Comparison of ENCODE assay signal across 1 cellular context in the genomic region with DNA sequence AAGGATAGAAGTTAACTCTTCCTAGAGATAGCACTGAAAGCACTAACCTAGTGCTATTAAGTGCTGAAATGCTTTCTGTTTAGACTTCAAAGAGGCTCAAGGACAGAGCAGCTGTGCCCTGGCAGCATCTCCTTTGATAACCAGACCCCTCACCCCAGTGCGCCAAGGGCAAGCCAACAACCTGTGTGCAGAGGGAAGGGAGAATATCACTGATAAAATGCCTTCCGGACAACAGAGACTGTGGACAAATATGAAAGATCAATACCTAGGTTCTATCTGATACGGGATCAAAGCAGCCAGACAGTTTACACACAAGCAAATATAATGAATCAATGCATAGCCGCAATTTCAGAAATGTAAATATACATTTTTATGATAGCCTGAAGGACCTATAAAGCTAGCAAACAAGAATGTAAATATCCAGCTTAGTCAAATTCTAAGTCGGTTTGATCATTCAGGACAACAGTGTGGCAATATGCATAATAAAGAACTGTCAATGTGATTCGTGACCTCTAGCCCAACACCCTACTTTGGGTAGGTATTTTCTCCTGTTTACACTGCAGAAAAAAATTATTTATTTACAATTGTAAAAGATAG.
TF ChIP-seq lines count a peak whose summit lies in the region.

No MANE protein-coding gene starts in this region.

TF ChIP-seq in HepG2, 621 proteins besides CTCF, POLR2A, EP300 and RAD21 (continued from another document and continues in another):
- TF ChIP-seq, protein P1, sequence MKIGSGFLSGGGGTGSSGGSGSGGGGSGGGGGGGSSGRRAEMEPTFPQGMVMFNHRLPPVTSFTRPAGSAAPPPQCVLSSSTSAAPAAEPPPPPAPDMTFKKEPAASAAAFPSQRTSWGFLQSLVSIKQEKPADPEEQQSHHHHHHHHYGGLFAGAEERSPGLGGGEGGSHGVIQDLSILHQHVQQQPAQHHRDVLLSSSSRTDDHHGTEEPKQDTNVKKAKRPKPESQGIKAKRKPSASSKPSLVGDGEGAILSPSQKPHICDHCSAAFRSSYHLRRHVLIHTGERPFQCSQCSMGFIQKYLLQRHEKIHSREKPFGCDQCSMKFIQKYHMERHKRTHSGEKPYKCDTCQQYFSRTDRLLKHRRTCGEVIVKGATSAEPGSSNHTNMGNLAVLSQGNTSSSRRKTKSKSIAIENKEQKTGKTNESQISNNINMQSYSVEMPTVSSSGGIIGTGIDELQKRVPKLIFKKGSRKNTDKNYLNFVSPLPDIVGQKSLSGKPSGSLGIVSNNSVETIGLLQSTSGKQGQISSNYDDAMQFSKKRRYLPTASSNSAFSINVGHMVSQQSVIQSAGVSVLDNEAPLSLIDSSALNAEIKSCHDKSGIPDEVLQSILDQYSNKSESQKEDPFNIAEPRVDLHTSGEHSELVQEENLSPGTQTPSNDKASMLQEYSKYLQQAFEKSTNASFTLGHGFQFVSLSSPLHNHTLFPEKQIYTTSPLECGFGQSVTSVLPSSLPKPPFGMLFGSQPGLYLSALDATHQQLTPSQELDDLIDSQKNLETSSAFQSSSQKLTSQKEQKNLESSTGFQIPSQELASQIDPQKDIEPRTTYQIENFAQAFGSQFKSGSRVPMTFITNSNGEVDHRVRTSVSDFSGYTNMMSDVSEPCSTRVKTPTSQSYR (CRISPR knock-in tag; IDR thresholded peaks at IDR 0.05; ENCODE audit: borderline replicate concordance) = peak; percentile 98
- TF ChIP-seq FOSL1 (CRISPR knock-in tag; IDR thresholded peaks at IDR 0.05; ENCODE audit: borderline replicate concordance) (peak; percentile 80; the same call in 1 of the 2 replicates), ZNF205 (CRISPR knock-in tag; IDR thresholded peaks at IDR 0.05) (peak; percentile 92), CENPT (CRISPR knock-in tag; IDR thresholded peaks at IDR 0.05; ENCODE audit: low read depth) (no peak), KLF16 (CRISPR knock-in tag; IDR thresholded peaks at IDR 0.05) (peak in 1 of 2 experiments; percentile 99; a peak in 2 of 4 replicates), DZIP1 (CRISPR knock-in tag; IDR thresholded peaks at IDR 0.05) (no peak), FLYWCH1 (CRISPR knock-in tag; IDR thresholded peaks at IDR 0.05) (no peak), LRRFIP1 (CRISPR knock-in tag; conservative IDR thresholded peaks at IDR 0.05) (no peak; the same call in 1 of the 2 replicates), ZFP82 (CRISPR knock-in tag; IDR thresholded peaks at IDR 0.05; ENCODE audit: borderline replicate concordance) (peak; percentile 93), ZNF329 (CRISPR knock-in tag; IDR thresholded peaks at IDR 0.05; ENCODE audit: low read depth) (no peak; the same call in 1 of the 2 replicates), ZBTB42 (CRISPR knock-in tag; IDR thresholded peaks at IDR 0.05) (peak; percentile 26; the same call in 1 of the 2 replicates), ZNF543 (CRISPR knock-in tag; IDR thresholded peaks at IDR 0.05) (peak; percentile 64), ATRX (CRISPR knock-in tag; IDR thresholded peaks at IDR 0.05; ENCODE audit: borderline replicate concordance) (no peak), MXI1 (IDR thresholded peaks at IDR 0.05; ENCODE audit: borderline replicate concordance, low read depth, low read length) (peak; percentile 8; the same call in 2 of the 3 replicates), PLRG1 (conservative IDR thresholded peaks at IDR 0.05) (no peak), SKI (IDR thresholded peaks at IDR 0.05; ENCODE audit: partially characterized antibody) (peak; percentile 100), ZNF460 (CRISPR knock-in tag; IDR thresholded peaks at IDR 0.05; ENCODE audit: borderline replicate concordance) (peak; percentile 76; the same call in 1 of the 2 replicates), PCBP1 (IDR thresholded peaks at IDR 0.05; ENCODE audit: borderline replicate concordance, low read depth, low read length) (no peak), MTF2 (CRISPR knock-in tag; IDR thresholded peaks at IDR 0.05; ENCODE audit: borderline replicate concordance) (no peak), SMAD1 (CRISPR knock-in tag; IDR thresholded peaks at IDR 0.05; ENCODE audit: borderline replicate concordance, low read depth) (0 out of 2 replicates have a peak, but pooled peaks have one; percentile 69), ZNF616 (CRISPR knock-in tag; IDR thresholded peaks at IDR 0.05; ENCODE audit: low read depth) (no peak), ZBTB46 (CRISPR knock-in tag; IDR thresholded peaks at IDR 0.05; ENCODE audit: borderline replicate concordance) (no peak), PHF8 (CRISPR knock-in tag; IDR thresholded peaks at IDR 0.05) (no peak), ZNF615 (CRISPR knock-in tag; IDR thresholded peaks at IDR 0.05; ENCODE audit: borderline replicate concordance) (peak; percentile 35; the same call in 1 of the 2 replicates), CHCHD3 (CRISPR knock-in tag; IDR thresholded peaks at IDR 0.05) (no peak)
- TF ChIP-seq, protein P2, sequence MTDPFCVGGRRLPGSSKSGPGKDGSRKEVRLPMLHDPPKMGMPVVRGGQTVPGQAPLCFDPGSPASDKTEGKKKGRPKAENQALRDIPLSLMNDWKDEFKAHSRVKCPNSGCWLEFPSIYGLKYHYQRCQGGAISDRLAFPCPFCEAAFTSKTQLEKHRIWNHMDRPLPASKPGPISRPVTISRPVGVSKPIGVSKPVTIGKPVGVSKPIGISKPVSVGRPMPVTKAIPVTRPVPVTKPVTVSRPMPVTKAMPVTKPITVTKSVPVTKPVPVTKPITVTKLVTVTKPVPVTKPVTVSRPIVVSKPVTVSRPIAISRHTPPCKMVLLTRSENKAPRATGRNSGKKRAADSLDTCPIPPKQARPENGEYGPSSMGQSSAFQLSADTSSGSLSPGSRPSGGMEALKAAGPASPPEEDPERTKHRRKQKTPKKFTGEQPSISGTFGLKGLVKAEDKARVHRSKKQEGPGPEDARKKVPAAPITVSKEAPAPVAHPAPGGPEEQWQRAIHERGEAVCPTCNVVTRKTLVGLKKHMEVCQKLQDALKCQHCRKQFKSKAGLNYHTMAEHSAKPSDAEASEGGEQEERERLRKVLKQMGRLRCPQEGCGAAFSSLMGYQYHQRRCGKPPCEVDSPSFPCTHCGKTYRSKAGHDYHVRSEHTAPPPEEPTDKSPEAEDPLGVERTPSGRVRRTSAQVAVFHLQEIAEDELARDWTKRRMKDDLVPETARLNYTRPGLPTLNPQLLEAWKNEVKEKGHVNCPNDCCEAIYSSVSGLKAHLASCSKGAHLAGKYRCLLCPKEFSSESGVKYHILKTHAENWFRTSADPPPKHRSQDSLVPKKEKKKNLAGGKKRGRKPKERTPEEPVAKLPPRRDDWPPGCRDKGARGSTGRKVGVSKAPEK (CRISPR knock-in tag; IDR thresholded peaks at IDR 0.05; ENCODE audit: borderline replicate concordance) = peak; percentile 93; the same call in 1 of the 2 replicates
- TF ChIP-seq, protein P3, sequence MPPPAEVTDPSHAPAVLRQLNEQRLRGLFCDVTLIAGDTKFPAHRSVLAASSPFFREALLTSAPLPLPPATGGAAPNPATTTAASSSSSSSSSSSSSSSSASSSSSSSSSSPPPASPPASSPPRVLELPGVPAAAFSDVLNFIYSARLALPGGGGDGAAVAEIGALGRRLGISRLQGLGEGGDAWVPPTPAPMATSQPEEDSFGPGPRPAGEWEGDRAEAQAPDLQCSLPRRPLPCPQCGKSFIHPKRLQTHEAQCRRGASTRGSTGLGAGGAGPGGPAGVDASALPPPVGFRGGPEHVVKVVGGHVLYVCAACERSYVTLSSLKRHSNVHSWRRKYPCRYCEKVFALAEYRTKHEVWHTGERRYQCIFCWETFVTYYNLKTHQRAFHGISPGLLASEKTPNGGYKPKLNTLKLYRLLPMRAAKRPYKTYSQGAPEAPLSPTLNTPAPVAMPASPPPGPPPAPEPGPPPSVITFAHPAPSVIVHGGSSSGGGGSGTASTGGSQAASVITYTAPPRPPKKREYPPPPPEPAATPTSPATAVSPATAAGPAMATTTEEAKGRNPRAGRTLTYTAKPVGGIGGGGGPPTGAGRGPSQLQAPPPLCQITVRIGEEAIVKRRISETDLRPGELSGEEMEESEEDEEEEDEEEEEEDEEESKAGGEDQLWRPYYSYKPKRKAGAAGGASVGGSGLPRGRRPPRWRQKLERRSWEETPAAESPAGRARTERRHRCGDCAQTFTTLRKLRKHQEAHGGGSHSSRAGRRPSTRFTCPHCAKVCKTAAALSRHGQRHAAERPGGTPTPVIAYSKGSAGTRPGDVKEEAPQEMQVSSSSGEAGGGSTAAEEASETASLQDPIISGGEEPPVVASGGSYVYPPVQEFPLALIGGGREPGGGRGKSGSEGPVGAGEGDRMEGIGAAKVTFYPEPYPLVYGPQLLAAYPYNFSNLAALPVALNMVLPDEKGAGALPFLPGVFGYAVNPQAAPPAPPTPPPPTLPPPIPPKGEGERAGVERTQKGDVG (CRISPR knock-in tag; IDR thresholded peaks at IDR 0.05; ENCODE audit: borderline replicate concordance) = peak; percentile 99
- TF ChIP-seq, protein P4, sequence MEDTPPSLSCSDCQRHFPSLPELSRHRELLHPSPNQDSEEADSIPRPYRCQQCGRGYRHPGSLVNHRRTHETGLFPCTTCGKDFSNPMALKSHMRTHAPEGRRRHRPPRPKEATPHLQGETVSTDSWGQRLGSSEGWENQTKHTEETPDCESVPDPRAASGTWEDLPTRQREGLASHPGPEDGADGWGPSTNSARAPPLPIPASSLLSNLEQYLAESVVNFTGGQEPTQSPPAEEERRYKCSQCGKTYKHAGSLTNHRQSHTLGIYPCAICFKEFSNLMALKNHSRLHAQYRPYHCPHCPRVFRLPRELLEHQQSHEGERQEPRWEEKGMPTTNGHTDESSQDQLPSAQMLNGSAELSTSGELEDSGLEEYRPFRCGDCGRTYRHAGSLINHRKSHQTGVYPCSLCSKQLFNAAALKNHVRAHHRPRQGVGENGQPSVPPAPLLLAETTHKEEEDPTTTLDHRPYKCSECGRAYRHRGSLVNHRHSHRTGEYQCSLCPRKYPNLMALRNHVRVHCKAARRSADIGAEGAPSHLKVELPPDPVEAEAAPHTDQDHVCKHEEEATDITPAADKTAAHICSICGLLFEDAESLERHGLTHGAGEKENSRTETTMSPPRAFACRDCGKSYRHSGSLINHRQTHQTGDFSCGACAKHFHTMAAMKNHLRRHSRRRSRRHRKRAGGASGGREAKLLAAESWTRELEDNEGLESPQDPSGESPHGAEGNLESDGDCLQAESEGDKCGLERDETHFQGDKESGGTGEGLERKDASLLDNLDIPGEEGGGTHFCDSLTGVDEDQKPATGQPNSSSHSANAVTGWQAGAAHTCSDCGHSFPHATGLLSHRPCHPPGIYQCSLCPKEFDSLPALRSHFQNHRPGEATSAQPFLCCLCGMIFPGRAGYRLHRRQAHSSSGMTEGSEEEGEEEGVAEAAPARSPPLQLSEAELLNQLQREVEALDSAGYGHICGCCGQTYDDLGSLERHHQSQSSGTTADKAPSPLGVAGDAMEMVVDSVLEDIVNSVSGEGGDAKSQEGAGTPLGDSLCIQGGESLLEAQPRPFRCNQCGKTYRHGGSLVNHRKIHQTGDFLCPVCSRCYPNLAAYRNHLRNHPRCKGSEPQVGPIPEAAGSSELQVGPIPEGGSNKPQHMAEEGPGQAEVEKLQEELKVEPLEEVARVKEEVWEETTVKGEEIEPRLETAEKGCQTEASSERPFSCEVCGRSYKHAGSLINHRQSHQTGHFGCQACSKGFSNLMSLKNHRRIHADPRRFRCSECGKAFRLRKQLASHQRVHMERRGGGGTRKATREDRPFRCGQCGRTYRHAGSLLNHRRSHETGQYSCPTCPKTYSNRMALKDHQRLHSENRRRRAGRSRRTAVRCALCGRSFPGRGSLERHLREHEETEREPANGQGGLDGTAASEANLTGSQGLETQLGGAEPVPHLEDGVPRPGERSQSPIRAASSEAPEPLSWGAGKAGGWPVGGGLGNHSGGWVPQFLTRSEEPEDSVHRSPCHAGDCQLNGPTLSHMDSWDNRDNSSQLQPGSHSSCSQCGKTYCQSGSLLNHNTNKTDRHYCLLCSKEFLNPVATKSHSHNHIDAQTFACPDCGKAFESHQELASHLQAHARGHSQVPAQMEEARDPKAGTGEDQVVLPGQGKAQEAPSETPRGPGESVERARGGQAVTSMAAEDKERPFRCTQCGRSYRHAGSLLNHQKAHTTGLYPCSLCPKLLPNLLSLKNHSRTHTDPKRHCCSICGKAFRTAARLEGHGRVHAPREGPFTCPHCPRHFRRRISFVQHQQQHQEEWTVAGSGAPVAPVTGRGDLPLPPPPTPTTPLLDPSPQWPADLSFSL (CRISPR knock-in tag; IDR thresholded peaks at IDR 0.05) = no peak; the same call in 1 of the 2 replicates
